Comparison of ENCODE assay signal across 1 cellular context in the genomic region with DNA sequence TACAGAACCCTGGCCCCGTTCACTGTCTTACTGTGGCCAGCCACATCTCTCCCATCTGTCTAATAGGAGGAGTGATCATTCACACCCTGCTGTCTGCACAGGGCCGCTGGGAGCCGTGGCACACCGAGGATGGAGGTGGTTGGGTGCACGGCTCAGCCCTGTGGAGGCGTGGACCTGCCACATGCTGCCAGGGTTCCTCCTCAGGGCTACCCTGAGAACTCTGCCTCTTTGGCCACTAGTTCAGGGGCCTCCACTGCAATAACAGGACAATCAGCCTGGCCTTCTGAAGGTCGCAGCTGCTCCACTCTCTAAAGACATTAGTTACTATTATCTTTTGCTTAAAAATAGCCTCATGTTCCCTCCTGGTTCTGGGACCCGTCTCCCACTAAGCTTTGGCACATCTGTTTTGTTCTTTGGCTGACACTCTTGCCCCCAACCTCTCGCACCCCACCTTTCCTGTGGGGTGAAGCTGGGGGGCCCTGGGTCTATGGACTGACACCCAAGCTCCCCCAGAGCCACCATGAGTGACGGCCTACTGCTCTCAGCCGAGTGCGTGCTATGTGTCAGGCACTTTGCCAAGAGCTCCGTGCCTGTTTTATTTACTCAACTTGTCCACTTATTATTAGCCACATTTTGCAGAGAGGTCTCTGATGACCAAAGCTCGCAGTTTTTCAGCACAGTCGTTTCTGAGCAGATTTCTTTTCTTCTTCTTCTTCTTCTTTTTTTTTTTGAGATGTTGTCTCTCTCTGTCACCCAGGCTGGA.
TF ChIP-seq lines count a peak whose summit lies in the region.

No MANE protein-coding gene starts in this region.

TF ChIP-seq in GM23338, 12 proteins besides CTCF, POLR2A, EP300 and RAD21 (continued from another document):
- TF ChIP-seq, protein P1, sequence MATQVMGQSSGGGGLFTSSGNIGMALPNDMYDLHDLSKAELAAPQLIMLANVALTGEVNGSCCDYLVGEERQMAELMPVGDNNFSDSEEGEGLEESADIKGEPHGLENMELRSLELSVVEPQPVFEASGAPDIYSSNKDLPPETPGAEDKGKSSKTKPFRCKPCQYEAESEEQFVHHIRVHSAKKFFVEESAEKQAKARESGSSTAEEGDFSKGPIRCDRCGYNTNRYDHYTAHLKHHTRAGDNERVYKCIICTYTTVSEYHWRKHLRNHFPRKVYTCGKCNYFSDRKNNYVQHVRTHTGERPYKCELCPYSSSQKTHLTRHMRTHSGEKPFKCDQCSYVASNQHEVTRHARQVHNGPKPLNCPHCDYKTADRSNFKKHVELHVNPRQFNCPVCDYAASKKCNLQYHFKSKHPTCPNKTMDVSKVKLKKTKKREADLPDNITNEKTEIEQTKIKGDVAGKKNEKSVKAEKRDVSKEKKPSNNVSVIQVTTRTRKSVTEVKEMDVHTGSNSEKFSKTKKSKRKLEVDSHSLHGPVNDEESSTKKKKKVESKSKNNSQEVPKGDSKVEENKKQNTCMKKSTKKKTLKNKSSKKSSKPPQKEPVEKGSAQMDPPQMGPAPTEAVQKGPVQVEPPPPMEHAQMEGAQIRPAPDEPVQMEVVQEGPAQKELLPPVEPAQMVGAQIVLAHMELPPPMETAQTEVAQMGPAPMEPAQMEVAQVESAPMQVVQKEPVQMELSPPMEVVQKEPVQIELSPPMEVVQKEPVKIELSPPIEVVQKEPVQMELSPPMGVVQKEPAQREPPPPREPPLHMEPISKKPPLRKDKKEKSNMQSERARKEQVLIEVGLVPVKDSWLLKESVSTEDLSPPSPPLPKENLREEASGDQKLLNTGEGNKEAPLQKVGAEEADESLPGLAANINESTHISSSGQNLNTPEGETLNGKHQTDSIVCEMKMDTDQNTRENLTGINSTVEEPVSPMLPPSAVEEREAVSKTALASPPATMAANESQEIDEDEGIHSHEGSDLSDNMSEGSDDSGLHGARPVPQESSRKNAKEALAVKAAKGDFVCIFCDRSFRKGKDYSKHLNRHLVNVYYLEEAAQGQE (IDR thresholded peaks at IDR 0.05; ENCODE audit: unreplicated experiment): no peak
- no peak for TF ChIP-seq CREB1 (CRISPR knock-in tag; IDR thresholded peaks at IDR 0.05; ENCODE audit: low read depth)
- TF ChIP-seq STAT1 (IDR thresholded peaks at IDR 0.05; ENCODE audit: unreplicated experiment): no peak
- no peak for TF ChIP-seq NANOG (IDR thresholded peaks at IDR 0.05; ENCODE audit: borderline replicate concordance)
- TF ChIP-seq, protein P2, sequence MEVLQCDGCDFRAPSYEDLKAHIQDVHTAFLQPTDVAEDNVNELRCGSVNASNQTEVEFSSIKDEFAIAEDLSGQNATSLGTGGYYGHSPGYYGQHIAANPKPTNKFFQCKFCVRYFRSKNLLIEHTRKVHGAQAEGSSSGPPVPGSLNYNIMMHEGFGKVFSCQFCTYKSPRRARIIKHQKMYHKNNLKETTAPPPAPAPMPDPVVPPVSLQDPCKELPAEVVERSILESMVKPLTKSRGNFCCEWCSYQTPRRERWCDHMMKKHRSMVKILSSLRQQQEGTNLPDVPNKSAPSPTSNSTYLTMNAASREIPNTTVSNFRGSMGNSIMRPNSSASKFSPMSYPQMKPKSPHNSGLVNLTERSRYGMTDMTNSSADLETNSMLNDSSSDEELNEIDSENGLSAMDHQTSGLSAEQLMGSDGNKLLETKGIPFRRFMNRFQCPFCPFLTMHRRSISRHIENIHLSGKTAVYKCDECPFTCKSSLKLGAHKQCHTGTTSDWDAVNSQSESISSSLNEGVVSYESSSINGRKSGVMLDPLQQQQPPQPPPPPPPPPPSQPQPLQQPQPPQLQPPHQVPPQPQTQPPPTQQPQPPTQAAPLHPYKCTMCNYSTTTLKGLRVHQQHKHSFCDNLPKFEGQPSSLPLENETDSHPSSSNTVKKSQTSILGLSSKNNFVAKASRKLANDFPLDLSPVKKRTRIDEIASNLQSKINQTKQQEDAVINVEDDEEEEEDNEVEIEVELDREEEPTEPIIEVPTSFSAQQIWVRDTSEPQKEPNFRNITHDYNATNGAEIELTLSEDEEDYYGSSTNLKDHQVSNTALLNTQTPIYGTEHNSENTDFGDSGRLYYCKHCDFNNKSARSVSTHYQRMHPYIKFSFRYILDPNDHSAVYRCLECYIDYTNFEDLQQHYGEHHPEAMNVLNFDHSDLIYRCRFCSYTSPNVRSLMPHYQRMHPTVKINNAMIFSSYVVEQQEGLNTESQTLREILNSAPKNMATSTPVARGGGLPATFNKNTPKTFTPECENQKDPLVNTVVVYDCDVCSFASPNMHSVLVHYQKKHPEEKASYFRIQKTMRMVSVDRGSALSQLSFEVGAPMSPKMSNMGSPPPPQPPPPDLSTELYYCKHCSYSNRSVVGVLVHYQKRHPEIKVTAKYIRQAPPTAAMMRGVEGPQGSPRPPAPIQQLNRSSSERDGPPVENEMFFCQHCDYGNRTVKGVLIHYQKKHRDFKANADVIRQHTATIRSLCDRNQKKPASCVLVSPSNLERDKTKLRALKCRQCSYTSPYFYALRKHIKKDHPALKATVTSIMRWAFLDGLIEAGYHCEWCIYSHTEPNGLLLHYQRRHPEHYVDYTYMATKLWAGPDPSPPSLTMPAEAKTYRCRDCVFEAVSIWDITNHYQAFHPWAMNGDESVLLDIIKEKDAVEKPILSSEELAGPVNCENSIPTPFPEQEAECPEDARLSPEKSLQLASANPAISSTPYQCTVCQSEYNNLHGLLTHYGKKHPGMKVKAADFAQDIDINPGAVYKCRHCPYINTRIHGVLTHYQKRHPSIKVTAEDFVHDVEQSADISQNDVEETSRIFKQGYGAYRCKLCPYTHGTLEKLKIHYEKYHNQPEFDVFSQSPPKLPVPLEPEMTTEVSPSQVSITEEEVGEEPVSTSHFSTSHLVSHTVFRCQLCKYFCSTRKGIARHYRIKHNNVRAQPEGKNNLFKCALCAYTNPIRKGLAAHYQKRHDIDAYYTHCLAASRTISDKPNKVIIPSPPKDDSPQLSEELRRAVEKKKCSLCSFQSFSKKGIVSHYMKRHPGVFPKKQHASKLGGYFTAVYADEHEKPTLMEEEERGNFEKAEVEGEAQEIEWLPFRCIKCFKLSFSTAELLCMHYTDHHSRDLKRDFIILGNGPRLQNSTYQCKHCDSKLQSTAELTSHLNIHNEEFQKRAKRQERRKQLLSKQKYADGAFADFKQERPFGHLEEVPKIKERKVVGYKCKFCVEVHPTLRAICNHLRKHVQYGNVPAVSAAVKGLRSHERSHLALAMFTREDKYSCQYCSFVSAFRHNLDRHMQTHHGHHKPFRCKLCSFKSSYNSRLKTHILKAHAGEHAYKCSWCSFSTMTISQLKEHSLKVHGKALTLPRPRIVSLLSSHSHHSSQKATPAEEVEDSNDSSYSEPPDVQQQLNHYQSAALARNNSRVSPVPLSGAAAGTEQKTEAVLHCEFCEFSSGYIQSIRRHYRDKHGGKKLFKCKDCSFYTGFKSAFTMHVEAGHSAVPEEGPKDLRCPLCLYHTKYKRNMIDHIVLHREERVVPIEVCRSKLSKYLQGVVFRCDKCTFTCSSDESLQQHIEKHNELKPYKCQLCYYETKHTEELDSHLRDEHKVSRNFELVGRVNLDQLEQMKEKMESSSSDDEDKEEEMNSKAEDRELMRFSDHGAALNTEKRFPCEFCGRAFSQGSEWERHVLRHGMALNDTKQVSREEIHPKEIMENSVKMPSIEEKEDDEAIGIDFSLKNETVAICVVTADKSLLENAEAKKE (CRISPR knock-in tag; IDR thresholded peaks at IDR 0.05): no peak
- TF ChIP-seq, protein P3, sequence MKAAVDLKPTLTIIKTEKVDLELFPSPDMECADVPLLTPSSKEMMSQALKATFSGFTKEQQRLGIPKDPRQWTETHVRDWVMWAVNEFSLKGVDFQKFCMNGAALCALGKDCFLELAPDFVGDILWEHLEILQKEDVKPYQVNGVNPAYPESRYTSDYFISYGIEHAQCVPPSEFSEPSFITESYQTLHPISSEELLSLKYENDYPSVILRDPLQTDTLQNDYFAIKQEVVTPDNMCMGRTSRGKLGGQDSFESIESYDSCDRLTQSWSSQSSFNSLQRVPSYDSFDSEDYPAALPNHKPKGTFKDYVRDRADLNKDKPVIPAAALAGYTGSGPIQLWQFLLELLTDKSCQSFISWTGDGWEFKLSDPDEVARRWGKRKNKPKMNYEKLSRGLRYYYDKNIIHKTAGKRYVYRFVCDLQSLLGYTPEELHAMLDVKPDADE (IDR thresholded peaks at IDR 0.05): no peak
- TF ChIP-seq ZNF331 (CRISPR knock-in tag; IDR thresholded peaks at IDR 0.05; ENCODE audit: low read depth): no peak
